ENCODE assay signal across 19 cellular contexts in the genomic region with DNA sequence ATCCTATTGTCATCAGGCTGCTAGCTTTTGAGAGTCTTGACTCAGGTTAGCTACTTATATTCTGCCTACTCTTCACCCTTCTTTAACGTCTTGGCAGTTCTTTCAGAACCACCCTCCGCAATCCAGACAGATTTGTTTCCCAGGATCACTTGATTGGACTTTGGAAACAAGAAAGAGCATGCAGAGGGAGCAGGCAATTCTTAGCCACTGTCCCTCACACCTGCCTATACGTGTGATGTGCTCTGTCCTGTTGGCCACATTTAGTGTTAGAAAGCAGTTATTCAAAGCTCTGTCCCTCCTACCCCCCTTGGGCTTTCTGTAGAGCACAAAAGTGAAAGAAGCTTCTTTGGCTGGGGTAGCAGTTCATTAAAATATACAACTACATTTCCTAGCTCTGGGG.
"Had no signal": no experiment of that assay in that cellular context is flagged by ENCODE, and none has a peak within 500 bp of the region (broad histone marks: within the 10 kb centered on the region; RNA-seq: fewer than 3 reads in every experiment).

No MANE protein-coding gene starts in this region.

- H3K27me3 ChIP-seq: adrenal gland, cardiac muscle cell, esophagus muscularis mucosa, pancreas, tibial nerve had no signal

- DNase-seq: activated CD4-positive, alpha-beta memory T cell treated with anti-CD3 and anti-CD28 coated beads for 36 hours; activated CD4-positive, alpha-beta T cell treated with anti-CD3 and anti-CD28 coated beads for 1 hour; activated CD8-positive, alpha-beta memory T cell treated with anti-CD3 and anti-CD28 coated beads, Interleukin-2, amount 10 ng/mL, durations not matched to agents 7 days and 5 days; activated naive CD4-positive, alpha-beta T cell treated with anti-CD3 and anti-CD28 coated beads, Interleukin-2, amount 10 ng/mL, durations not matched to agents 7 days and 5 days; activated T-cell treated with anti-CD3 and anti-CD28 coated beads, Interleukin-2, amount 50 U/mL, for 1 hour; adrenal gland; immature natural killer cell; midbrain; pancreas; SK-N-SH; stimulated activated CD4-positive, alpha-beta T cell treated with anti-CD3 and anti-CD28 coated beads, Interleukin-2, amount 100 ng/mL, for 48 hours; stimulated activated naive B cell treated with anti-CD40 and anti-IgM and Interleukin-4, amounts not matched to agents 10 μg/mL and 1 μg/mL and 100 μg/mL, for 72 hours; T-cell; T-helper 9 cell had no signal

- H3K4me2 ChIP-seq: SK-N-SH had no signal

- H3K4me3 ChIP-seq: adrenal gland, cardiac muscle cell, lung, pancreas, tibial nerve had no signal

- H3K4me3 Mint-ChIP-seq: activated CD4-positive, alpha-beta memory T cell treated with anti-CD3 and anti-CD28 coated beads for 36 hours; activated CD8-positive, alpha-beta memory T cell treated with anti-CD3 and anti-CD28 coated beads, Interleukin-2, amount 10 ng/mL, durations not matched to agents 7 days and 5 days; activated naive CD4-positive, alpha-beta T cell treated with anti-CD3 and anti-CD28 coated beads, Interleukin-2, amount 10 ng/mL, durations not matched to agents 7 days and 5 days; immature natural killer cell; stimulated activated naive B cell treated with anti-CD40 and anti-IgM and Interleukin-4, amounts not matched to agents 10 μg/mL and 1 μg/mL and 100 μg/mL, for 72 hours; T-cell had no signal

- H3K36me3 Mint-ChIP-seq: activated naive CD4-positive, alpha-beta T cell treated with anti-CD3 and anti-CD28 coated beads, Interleukin-2, amount 10 ng/mL, durations not matched to agents 7 days and 5 days; T-cell had no signal

- H3K27ac ChIP-seq: adrenal gland, cardiac muscle cell, esophagus muscularis mucosa, tibial nerve had no signal

- ATAC-seq: activated CD8-positive, alpha-beta memory T cell treated with anti-CD3 and anti-CD28 coated beads, Interleukin-2, amount 10 ng/mL, durations not matched to agents 7 days and 5 days; pancreas; T-cell had no signal

- H3K9me2 ChIP-seq: SK-N-SH had no signal

- H3K9ac ChIP-seq: SK-N-SH had no signal

- H3K27ac Mint-ChIP-seq: activated CD4-positive, alpha-beta memory T cell treated with anti-CD3 and anti-CD28 coated beads for 36 hours; activated CD8-positive, alpha-beta memory T cell treated with anti-CD3 and anti-CD28 coated beads, Interleukin-2, amount 10 ng/mL, durations not matched to agents 7 days and 5 days; activated naive CD4-positive, alpha-beta T cell treated with anti-CD3 and anti-CD28 coated beads, Interleukin-2, amount 10 ng/mL, durations not matched to agents 7 days and 5 days; activated T-helper 2 cell treated with anti-CD3 and anti-CD28 coated beads, Interferon-gamma antibody, Interleukin-2, Interleukin-4, amounts not matched to agents 10 μg/mL and 5 μg/mL and 100 μg/mL, durations not matched to agents 14 hours and 24 hours and 36 hours; immature natural killer cell; stimulated activated naive B cell treated with anti-CD40 and anti-IgM and Interleukin-4, amounts not matched to agents 10 μg/mL and 1 μg/mL and 100 μg/mL, for 72 hours; T-cell had no signal

- H3K36me3 ChIP-seq: cardiac muscle cell had no signal

- H3K9me3 ChIP-seq: adrenal gland, esophagus muscularis mucosa, pancreas, SK-N-SH, tibial nerve had no signal

- H3K9me3 Mint-ChIP-seq: activated CD4-positive, alpha-beta memory T cell treated with anti-CD3 and anti-CD28 coated beads for 36 hours; activated naive CD4-positive, alpha-beta T cell treated with anti-CD3 and anti-CD28 coated beads, Interleukin-2, amount 10 ng/mL, durations not matched to agents 7 days and 5 days; activated T-helper 2 cell treated with anti-CD3 and anti-CD28 coated beads, Interferon-gamma antibody, Interleukin-2, Interleukin-4, amounts not matched to agents 10 μg/mL and 5 μg/mL and 100 μg/mL, durations not matched to agents 14 hours and 24 hours and 36 hours; immature natural killer cell; T-cell had no signal
